10 cellular contexts compared by ENCODE assay signal in the genomic region with DNA sequence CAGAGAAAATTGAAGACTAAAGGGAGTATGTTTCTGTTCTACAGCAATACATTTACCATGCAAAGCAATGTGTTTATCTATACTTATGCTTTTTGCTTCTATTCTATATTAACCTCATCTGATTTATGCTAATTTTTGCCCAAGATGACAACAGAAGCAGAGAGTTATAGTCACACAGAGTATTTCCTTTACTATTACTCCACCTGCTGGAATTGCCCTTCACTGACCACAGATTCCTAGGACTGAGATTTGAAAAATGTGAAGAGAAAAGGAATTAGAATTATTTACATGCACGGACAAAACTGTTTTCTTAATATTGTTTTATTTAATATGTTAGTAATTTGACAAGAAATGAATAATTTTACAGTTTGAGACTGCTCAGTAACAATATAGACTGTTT.
DNase-seq lines count a peak whose midpoint lies in the region; ATAC-seq and TF ChIP-seq lines count a peak whose summit lies in the region.
"Had no signal": no experiment of that assay in that cellular context is flagged by ENCODE, and none has a peak within 500 bp of the region (broad histone marks: within the 10 kb centered on the region; RNA-seq: fewer than 3 reads in every experiment).

No MANE protein-coding gene starts in this region.

- no peak for TF ChIP-seq POLR2A in uterus (IDR thresholded peaks at IDR 0.05)

- H3K27ac ChIP-seq in left lung (no peak overlapping the region), uterus (no peak overlapping the region)

- H3K9me3 ChIP-seq in left lung: peaks cover 0 to 3% of the 10 kb centered on the region in 2 donors
- no peaks in the 10 kb centered on the region for H3K9me3 ChIP-seq in uterus

- H3K27me3 ChIP-seq in left lung: no peaks in the 10 kb centered on the region
- no peaks in the 10 kb centered on the region for H3K27me3 ChIP-seq in uterus

- TF ChIP-seq CTCF in astrocyte of the cerebellum (IDR thresholded peaks at IDR 0.05; ENCODE audit: low read depth, low read length, missing control alignments) (peak; percentile 39), left lung (IDR thresholded peaks at IDR 0.05) (no peak), uterus (IDR thresholded peaks at IDR 0.05) (peak in 1 of 4 experiments; percentile 8)

- DNase-seq in D341Med (ENCODE audit: low spot score) (peak; percentile 10), NCI-H1417 treated with DMSO at 0.1 percent for 48 hours (lab: John Stamatoyannopoulos, UW) (peak; percentile 31), astrocyte of the cerebellum (ENCODE audit: low read depth) (no peak), left lung (no peak), uterus (no peak), activated gamma-delta T cell treated with Interleukin-2 at 50 U/mL for 16 hours (no peak), NCI-H187 (lab: John Stamatoyannopoulos, UW) (no peak)
- DNase-seq in activated CD4-positive, alpha-beta T cell treated with anti-CD3 and anti-CD28 coated beads for 1 hour: no peak
- DNase-seq: NCI-H1930, posterior cingulate gyrus had no signal

- intact Hi-C loops in left lung (cut with DNase I): no loop called here
- intact Hi-C loops in uterus (cut with DNase I; ENCODE audit: low total_unique reads): no loop called here

- H3K4me1 ChIP-seq in left lung (no peaks in the 10 kb centered on the region), uterus (no peaks in the 10 kb centered on the region)

- no peak overlapping the region for H3K4me3 ChIP-seq in astrocyte of the cerebellum (ENCODE audit: low read depth, low read length)
- H3K4me3 ChIP-seq in left lung: no peak overlapping the region
- no peak overlapping the region for H3K4me3 ChIP-seq in uterus

- H3K36me3 ChIP-seq in left lung (no peaks in the 10 kb centered on the region), uterus (no peaks in the 10 kb centered on the region)

- in situ Hi-C loops in astrocyte of the cerebellum (cut with HindIII; ENCODE audit: low sequenced_read_pairs): no loop called here

- peak; percentile 39 for ATAC-seq in left lung

Comparison
In these comparisons a context has a peak if more than half of its experiments do, and no peak if none do; other contexts are left out.
1. DNase-seq: peak in D341Med (single experiment) and NCI-H1417 treated with DMSO at 0.1 percent for 48 hours (single experiment); none in astrocyte of the cerebellum (single experiment), left lung (0 of 2), uterus (0 of 2), activated CD4-positive, alpha-beta T cell treated with anti-CD3 and anti-CD28 coated beads for 1 hour (single experiment), activated gamma-delta T cell treated with Interleukin-2 at 50 U/mL for 16 hours (single experiment) and NCI-H187 (0 of 2).